24 cellular contexts compared by ENCODE assay signal in the genomic region with DNA sequence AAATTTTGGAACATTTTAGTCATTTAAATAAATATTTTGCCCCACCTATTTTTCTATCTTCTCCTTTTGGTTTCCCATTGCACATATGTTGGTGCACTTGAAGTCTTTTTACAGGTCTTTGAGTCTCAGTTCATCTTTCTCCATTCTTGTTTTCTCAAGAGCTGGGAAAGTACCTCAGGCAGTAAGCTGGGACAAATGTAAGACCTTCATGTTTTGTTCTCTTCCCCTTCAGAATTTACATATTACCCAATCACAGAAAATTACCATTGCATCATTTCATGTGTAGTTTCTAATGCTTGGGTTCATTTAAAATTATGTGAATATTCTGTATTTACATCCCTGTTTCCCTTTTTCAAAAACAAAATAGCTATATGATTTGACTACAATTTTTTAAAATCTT.
DNase-seq lines count a peak whose midpoint lies in the region; ATAC-seq, FAIRE-seq and TF ChIP-seq lines count a peak whose summit lies in the region.
"Had no signal": no experiment of that assay in that cellular context is flagged by ENCODE, and none has a peak within 500 bp of the region (broad histone marks: within the 10 kb centered on the region; RNA-seq: fewer than 3 reads in every experiment).

No MANE protein-coding gene starts in this region.

- H3K4me3 Mint-ChIP-seq in naive thymus-derived CD8-positive, alpha-beta T cell: no peak overlapping the region
- H3K4me3 Mint-ChIP-seq: central memory CD8-positive, alpha-beta T cell; mesothelial cell of epicardium; nephron progenitor cell had no signal

- no peak for TF ChIP-seq CTCF in HepG2 (CRISPR knock-in tag; IDR thresholded peaks at IDR 0.05)
- no peak for TF ChIP-seq CTCF in right lobe of liver (IDR thresholded peaks at IDR 0.05)

- H3K4me1 ChIP-seq in HepG2 (ENCODE audit: insufficient read depth, low read length) (no peaks in the 10 kb centered on the region), right lobe of liver (no peaks in the 10 kb centered on the region)
- H3K4me1 ChIP-seq: stomach, upper lobe of left lung had no signal

- H3K9ac ChIP-seq in HepG2 (ENCODE audit: insufficient read depth, low read depth, low read length): no peak overlapping the region

- no peaks in the 10 kb centered on the region for H3K4me1 Mint-ChIP-seq in naive thymus-derived CD8-positive, alpha-beta T cell
- H3K4me1 Mint-ChIP-seq: central memory CD8-positive, alpha-beta T cell; mesothelial cell of epicardium; nephron progenitor cell had no signal

- peaks cover 0 to 36% (median 10%) of the 10 kb centered on the region in 9 donors for H3K9me3 Mint-ChIP-seq in naive thymus-derived CD8-positive, alpha-beta T cell
- H3K9me3 Mint-ChIP-seq: mesothelial cell of epicardium, nephron progenitor cell had no signal

- H3K9me3 ChIP-seq in HepG2 (ENCODE audit: low read length): peaks cover 72% of the 10 kb centered on the region
- H3K9me3 ChIP-seq in right lobe of liver: no peaks in the 10 kb centered on the region
- H3K9me3 ChIP-seq: stomach, upper lobe of left lung had no signal

- DNase-seq in HepG2 (ENCODE audit: low spot score): no peak
- no peak for DNase-seq in right lobe of liver
- DNase-seq in frontal cortex (ENCODE audit: low spot score in 2 of 2): no peak
- DNase-seq in naive thymus-derived CD8-positive, alpha-beta T cell: no peak
- DNase-seq in NCI-H1417 treated with DMSO at 0.1 percent for 48 hours (lab: John Stamatoyannopoulos, UW): no peak
- no peak for DNase-seq in pons (ENCODE audit: low spot score)
- DNase-seq: activated CD4-positive, alpha-beta T cell treated with anti-CD3 and anti-CD28 coated beads, Interleukin-2, amount 50 U/mL, for 48 hours; activated naive CD4-positive, alpha-beta T cell; activated T-cell treated with anti-CD3 and anti-CD28 coated beads for 4 hours; amygdala; effector CD4-positive, alpha-beta T cell; NCI-H1694; NCI-H226; nephron progenitor cell; stimulated activated CD4-positive, alpha-beta T cell treated with anti-CD3 and anti-CD28 coated beads, Interleukin-4, amount 100 ng/mL, for 1 hour; stomach; upper lobe of left lung had no signal

- FAIRE-seq in HepG2 (lab: Jason Lieb, UNC): no peak
- FAIRE-seq in frontal cortex (lab: Jason Lieb, UNC): no peak

- no peak for TF ChIP-seq RAD21 in HepG2 (CRISPR knock-in tag; IDR thresholded peaks at IDR 0.05)

- H4K20me1 ChIP-seq in HepG2 (ENCODE audit: insufficient read depth, low read length): no peaks in the 10 kb centered on the region

- H3K36me3 ChIP-seq in HepG2 (replicated peaks in 1 of 2; ENCODE audit: control insufficient read depth in 1 of 2, insufficient read depth in 2 of 2, low read length in 2 of 2) (no peaks in the 10 kb centered on the region), right lobe of liver (no peaks in the 10 kb centered on the region)
- H3K36me3 ChIP-seq: stomach, upper lobe of left lung had no signal

- no peak overlapping the region for H3K4me2 ChIP-seq in HepG2 (ENCODE audit: low read depth, low read length)
- H3K4me2 ChIP-seq: smooth muscle cell had no signal

- in situ Hi-C loops in HepG2 (cut with HindIII; ENCODE audit: extremely low pct_ligation_motif_present, low pct_unique_long_range_greater_than_20kb): no loop called here

- no TSS peak for BruUV-seq in HepG2 (replicated peaks; lab: Mats Ljungman, UMichigan)

- intact Hi-C loops in HepG2 (cut with micrococcal nuclease; ENCODE audit: unreplicated experiment): no loop called here
- intact Hi-C loops in right lobe of liver (cut with DNase I): no loop called here

- H2AFZ ChIP-seq in HepG2 (ENCODE audit: low read length): no peak overlapping the region

- CTCF ChIA-PET in HepG2 (lab: Yijun Ruan, JAX; ENCODE audit: low intra/inter-chr PET ratio, low total read pairs): no interaction called here

- H3K27ac ChIP-seq in HepG2 (ENCODE audit: extremely low read length, insufficient read depth, low read length) (no peak overlapping the region), right lobe of liver (no peak overlapping the region)
- H3K27ac ChIP-seq: stomach, upper lobe of left lung had no signal

- H3K27me3 ChIP-seq in HepG2 (ENCODE audit: control insufficient read depth in 1 of 2, insufficient read depth in 2 of 2, low read length in 2 of 2): no peaks in the 10 kb centered on the region
- no peaks in the 10 kb centered on the region for H3K27me3 ChIP-seq in right lobe of liver
- H3K27me3 ChIP-seq: stomach, upper lobe of left lung had no signal

- POLR2A ChIA-PET in HepG2 (lab: Yijun Ruan, JAX): no interaction called here
- POLR2A ChIA-PET in naive thymus-derived CD8-positive, alpha-beta T cell (lab: Charles Lee): no interaction called here

- ATAC-seq in HepG2: no peak
- ATAC-seq in right lobe of liver: no peak
- ATAC-seq in GM21723 (IDR thresholded peaks at IDR 0.05; ENCODE audit: unreplicated experiment): peak; percentile 72
- peak; percentile 42 for ATAC-seq in HG03442 (IDR thresholded peaks at IDR 0.05; ENCODE audit: unreplicated experiment)
- no peak for ATAC-seq in naive thymus-derived CD8-positive, alpha-beta T cell
- ATAC-seq: HCT116, Panc1 had no signal

- H3K27ac Mint-ChIP-seq in naive thymus-derived CD8-positive, alpha-beta T cell: no peak overlapping the region
- H3K27ac Mint-ChIP-seq: mesothelial cell of epicardium, nephron progenitor cell had no signal

- no peaks in the 10 kb centered on the region for H3K27me3 Mint-ChIP-seq in naive thymus-derived CD8-positive, alpha-beta T cell
- H3K27me3 Mint-ChIP-seq: central memory CD8-positive, alpha-beta T cell had no signal

- H3K4me3 ChIP-seq in HepG2 (replicated peaks in 1 of 3; ENCODE audit: insufficient read depth in 1 of 3, low read depth in 2 of 3, low read length in 3 of 3): no peak overlapping the region
- H3K4me3 ChIP-seq in right lobe of liver: no peak overlapping the region
- H3K4me3 ChIP-seq: smooth muscle cell, stomach, upper lobe of left lung had no signal

- TF ChIP-seq EP300 in HepG2 (IDR thresholded peaks at IDR 0.05; ENCODE audit: low read depth in 2 of 2, low read length in 2 of 2) (no peak), HepG2 (CRISPR knock-in tag; IDR thresholded peaks at IDR 0.05; ENCODE audit: borderline replicate concordance) (no peak)

- no peaks in the 10 kb centered on the region for H3K36me3 Mint-ChIP-seq in naive thymus-derived CD8-positive, alpha-beta T cell
- H3K36me3 Mint-ChIP-seq: mesothelial cell of epicardium had no signal

- no peak for TF ChIP-seq POLR2A in HepG2 (IDR thresholded peaks at IDR 0.05; ENCODE audit: insufficient read depth in 1 of 2, low read depth in 2 of 2, low read length in 2 of 2)
- no peak for TF ChIP-seq POLR2A in right lobe of liver (IDR thresholded peaks at IDR 0.05)

- H3K79me2 ChIP-seq in HepG2 (ENCODE audit: insufficient read depth, low read length): no peaks in the 10 kb centered on the region

TF ChIP-seq in HepG2, 621 proteins besides CTCF, POLR2A, EP300 and RAD21:
- TF ChIP-seq ZNF749 (CRISPR knock-in tag; IDR thresholded peaks at IDR 0.05; ENCODE audit: borderline replicate concordance) (no peak), CEBPB (IDR thresholded peaks at IDR 0.05; ENCODE audit: borderline replicate concordance, low read depth, low read length) (0 out of 2 replicates have a peak, but pooled peaks have one; percentile 8), ZEB1 (IDR thresholded peaks at IDR 0.05; ENCODE audit: insufficient replicate concordance, low read depth) (no peak), HOXD1 (CRISPR knock-in tag; IDR thresholded peaks at IDR 0.05) (no peak)
- TF ChIP-seq, protein P1, sequence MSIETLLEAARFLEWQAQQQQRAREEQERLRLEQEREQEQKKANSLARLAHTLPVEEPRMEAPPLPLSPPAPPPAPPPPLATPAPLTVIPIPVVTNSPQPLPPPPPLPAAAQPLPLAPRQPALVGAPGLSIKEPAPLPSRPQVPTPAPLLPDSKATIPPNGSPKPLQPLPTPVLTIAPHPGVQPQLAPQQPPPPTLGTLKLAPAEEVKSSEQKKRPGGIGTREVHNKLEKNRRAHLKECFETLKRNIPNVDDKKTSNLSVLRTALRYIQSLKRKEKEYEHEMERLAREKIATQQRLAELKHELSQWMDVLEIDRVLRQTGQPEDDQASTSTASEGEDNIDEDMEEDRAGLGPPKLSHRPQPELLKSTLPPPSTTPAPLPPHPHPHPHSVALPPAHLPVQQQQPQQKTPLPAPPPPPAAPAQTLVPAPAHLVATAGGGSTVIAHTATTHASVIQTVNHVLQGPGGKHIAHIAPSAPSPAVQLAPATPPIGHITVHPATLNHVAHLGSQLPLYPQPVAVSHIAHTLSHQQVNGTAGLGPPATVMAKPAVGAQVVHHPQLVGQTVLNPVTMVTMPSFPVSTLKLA (IDR thresholded peaks at IDR 0.05): no peak

Comparison
In these comparisons a context has a peak if more than half of its experiments do, and no peak if none do; other contexts are left out.
1. ATAC-seq: peak in GM21723 (single experiment) and HG03442 (single experiment); none in HepG2 (single experiment), right lobe of liver (0 of 4) and naive thymus-derived CD8-positive, alpha-beta T cell (0 of 2).